ENCODE assay signal across 12 cellular contexts in genomic region chr10:31706464-31706863, GRCh38.
A peak's percentile ranks its signal among the peaks of the same experiment; 100 is the strongest.
DNase-seq lines count a peak whose midpoint lies in the region; ATAC-seq, FAIRE-seq and TF ChIP-seq lines count a peak whose summit lies in the region.
"Had no signal": no experiment of that assay in that cellular context is flagged by ENCODE, and none has a peak within 500 bp of the region (broad histone marks: within the 10 kb centered on the region; RNA-seq: fewer than 3 reads in every experiment).

No MANE protein-coding gene starts in this region.

- H3K9ac ChIP-seq in liver (ENCODE audit: low read depth in 1 of 2, low read length in 2 of 2) (no peak overlapping the region), HepG2 (ENCODE audit: insufficient read depth, low read depth, low read length) (no peak overlapping the region), duodenal mucosa (ENCODE audit: low read depth in 1 of 2, low read length in 2 of 2) (no peak overlapping the region)

- TF ChIP-seq RAD21 in liver (IDR thresholded peaks at IDR 0.05) (no peak), HepG2 (CRISPR knock-in tag; IDR thresholded peaks at IDR 0.05) (no peak)

- peaks cover 0 to 12% (median 4%) of the 10 kb centered on the region in 4 donors for H3K4me1 ChIP-seq in liver (ENCODE audit: control insufficient read depth in 4 of 4, insufficient read depth in 4 of 4, low read length in 3 of 4)
- H3K4me1 ChIP-seq in HepG2 (ENCODE audit: insufficient read depth, low read length), result peaks cover 9% of the 10 kb centered on the region; the same call in 1 of the 2 replicates
- peaks cover 20 to 26% of the 10 kb centered on the region in 2 donors for H3K4me1 ChIP-seq in duodenal mucosa (ENCODE audit: control insufficient read depth in 1 of 2, insufficient read depth in 2 of 2, low read length in 2 of 2)
- peaks cover 51 to 52% of the 10 kb centered on the region in 2 experiments for H3K4me1 ChIP-seq in neutrophil (ENCODE audit: control insufficient read depth in 1 of 2, insufficient read depth in 1 of 2, low read depth in 1 of 2, low read length in 1 of 2)

- TF ChIP-seq EP300 in HepG2 (IDR thresholded peaks at IDR 0.05; ENCODE audit: low read depth in 2 of 2, low read length in 2 of 2) (no peak), HepG2 (CRISPR knock-in tag; IDR thresholded peaks at IDR 0.05; ENCODE audit: borderline replicate concordance) (no peak)

- intact Hi-C loops in HepG2 (cut with micrococcal nuclease; ENCODE audit: unreplicated experiment), result loop anchor here (5.0 kb wide), 1 partner anchor 66 kb away; no protein-coding TSS in a partner anchor

- no peak overlapping the region for H3K4me2 ChIP-seq in HepG2 (ENCODE audit: low read depth, low read length)

- no peak overlapping the region for H2AFZ ChIP-seq in HepG2 (ENCODE audit: low read length)

- H3K27ac ChIP-seq in liver (ENCODE audit: low read depth in 1 of 2, low read length in 2 of 2) (peak overlapping the region; percentile 33 to 67), HepG2 (ENCODE audit: extremely low read length, insufficient read depth, low read length) (no peak overlapping the region), duodenal mucosa (ENCODE audit: low read depth, low read length) (peak overlapping the region; percentile 64), neutrophil (peak overlapping the region; percentile 81)
- H3K27ac ChIP-seq: C4-2B had no signal

- 79% methylated on average over 3 of the region's 3 CpGs for WGBS in liver
- WGBS in HepG2 (ENCODE audit: low lambda C conversion rate), result 15% methylated on average over 3 of the region's 3 CpGs

- no peaks in the 10 kb centered on the region for H4K20me1 ChIP-seq in HepG2 (ENCODE audit: insufficient read depth, low read length)

- no peak for FAIRE-seq in HepG2 (lab: Jason Lieb, UNC)

- TF ChIP-seq CTCF in liver (IDR thresholded peaks at IDR 0.05; ENCODE audit: low read depth, low read length, missing input control) (no peak), HepG2 (CRISPR knock-in tag; IDR thresholded peaks at IDR 0.05) (no peak), neutrophil (IDR thresholded peaks at IDR 0.05) (no peak)

- H3K36me3 ChIP-seq in liver (ENCODE audit: control insufficient read depth in 4 of 4, insufficient read depth in 3 of 4, low read depth in 1 of 4, low read length in 3 of 4) (no peaks in the 10 kb centered on the region), HepG2 (replicated peaks in 1 of 2; ENCODE audit: control insufficient read depth in 1 of 2, insufficient read depth in 2 of 2, low read length in 2 of 2) (no peaks in the 10 kb centered on the region), duodenal mucosa (ENCODE audit: control insufficient read depth in 1 of 2, insufficient read depth in 2 of 2, low read length in 2 of 2) (no peaks in the 10 kb centered on the region), neutrophil (no peaks in the 10 kb centered on the region)
- H3K36me3 ChIP-seq: brain microvascular endothelial cell had no signal

- no TSS peak for BruUV-seq in HepG2 (replicated peaks; lab: Mats Ljungman, UMichigan)

- in situ Hi-C loops in HepG2 (cut with HindIII; ENCODE audit: extremely low pct_ligation_motif_present, low pct_unique_long_range_greater_than_20kb), result no loop called here

- POLR2A ChIA-PET in HepG2 (lab: Yijun Ruan, JAX), result no interaction called here

- H3K79me2 ChIP-seq in HepG2 (ENCODE audit: insufficient read depth, low read length), result no peaks in the 10 kb centered on the region

- ATAC-seq in HepG2 (no peak), GM19351 (IDR thresholded peaks at IDR 0.05; ENCODE audit: unreplicated experiment) (no peak)
- ATAC-seq: T-helper 17 cell had no signal

- H3K27me3 ChIP-seq in liver (ENCODE audit: control insufficient read depth in 4 of 4, insufficient read depth in 4 of 4, low read length in 3 of 4) (peaks cover 0 to 4% (median 0%) of the 10 kb centered on the region in 4 donors), HepG2 (ENCODE audit: control insufficient read depth in 1 of 2, insufficient read depth in 2 of 2, low read length in 2 of 2) (peaks cover 0 to 6% of the 10 kb centered on the region in 2 experiments; a peak in 2 of 5 replicates), duodenal mucosa (ENCODE audit: control insufficient read depth in 1 of 2, insufficient read depth in 2 of 2, low read length in 2 of 2) (no peaks in the 10 kb centered on the region), neutrophil (no peaks in the 10 kb centered on the region)
- H3K27me3 ChIP-seq: brain microvascular endothelial cell had no signal

- CTCF ChIA-PET in HepG2 (lab: Yijun Ruan, JAX; ENCODE audit: low intra/inter-chr PET ratio, low total read pairs), result no interaction called here

- H3K9me3 ChIP-seq in liver (ENCODE audit: control insufficient read depth in 4 of 4, low read length in 3 of 4), result peaks cover 0 to 3% (median 0%) of the 10 kb centered on the region in 4 donors
- H3K9me3 ChIP-seq in HepG2 (ENCODE audit: low read length), result peaks cover 21% of the 10 kb centered on the region
- H3K9me3 ChIP-seq in duodenal mucosa (ENCODE audit: control insufficient read depth in 1 of 2, low read length in 2 of 2), result peaks cover 0 to 3% of the 10 kb centered on the region in 2 donors
- H3K9me3 ChIP-seq in neutrophil, result no peaks in the 10 kb centered on the region

- H3K4me3 ChIP-seq in liver (ENCODE audit: low read depth in 1 of 3, low read length in 3 of 3) (no peak overlapping the region), HepG2 (replicated peaks in 1 of 3; ENCODE audit: insufficient read depth in 1 of 3, low read depth in 2 of 3, low read length in 3 of 3) (no peak overlapping the region), duodenal mucosa (ENCODE audit: low read depth in 1 of 2, low read length in 2 of 2) (peak overlapping the region; percentile 8 to 15), neutrophil (ENCODE audit: low read depth in 1 of 2, low read length in 1 of 2) (peak overlapping the region; percentile 45 to 46)

- DNase-seq in HepG2 (ENCODE audit: low spot score) (no peak), NCI-H2107 treated with DMSO at 0.1 percent for 48 hours (lab: John Stamatoyannopoulos, UW; ENCODE audit: unreplicated experiment) (no peak), 8988T (no peak), mesenteric fat pad (ENCODE audit: low spot score) (no peak)
- DNase-seq: brain microvascular endothelial cell; NK-92 treated with Interleukin-12 subunit alpha and Interleukin-12 subunit beta, amount 100 ng/mL, for 24 hours; T-helper 17 cell had no signal

- TF ChIP-seq POLR2A in HepG2 (IDR thresholded peaks at IDR 0.05; ENCODE audit: insufficient read depth in 1 of 2, low read depth in 2 of 2, low read length in 2 of 2), result no peak

TF ChIP-seq in liver, 16 proteins besides CTCF, POLR2A, EP300 and RAD21 (continues in another document):
- no peak for TF ChIP-seq ATF3 (IDR thresholded peaks at IDR 0.05)
- no peak for TF ChIP-seq ZBTB33 (IDR thresholded peaks at IDR 0.05)
- no peak for TF ChIP-seq SP1 (IDR thresholded peaks at IDR 0.05)
- TF ChIP-seq YY1 (IDR thresholded peaks at IDR 0.05), result no peak
- TF ChIP-seq JUND (IDR thresholded peaks at IDR 0.05), result no peak
- TF ChIP-seq RXRA (IDR thresholded peaks at IDR 0.05), result no peak
- TF ChIP-seq HNF4G (IDR thresholded peaks at IDR 0.05), result no peak
- TF ChIP-seq HNF4A (conservative IDR thresholded peaks at IDR 0.05), result no peak
- no peak for TF ChIP-seq TAF1 (conservative IDR thresholded peaks at IDR 0.05)

TF ChIP-seq in HepG2, 621 proteins besides CTCF, POLR2A, EP300 and RAD21 (continues in another document):
- no peak for TF ChIP-seq ETS1 (CRISPR knock-in tag; IDR thresholded peaks at IDR 0.05)
- no peak for TF ChIP-seq NONO (IDR thresholded peaks at IDR 0.05)
- no peak for TF ChIP-seq NONO (CRISPR knock-in tag; conservative IDR thresholded peaks at IDR 0.05)
- no peak for TF ChIP-seq CERS6 (CRISPR knock-in tag; IDR thresholded peaks at IDR 0.05)
- TF ChIP-seq KLF11 (CRISPR knock-in tag; IDR thresholded peaks at IDR 0.05), result no peak
- TF ChIP-seq, protein P1, sequence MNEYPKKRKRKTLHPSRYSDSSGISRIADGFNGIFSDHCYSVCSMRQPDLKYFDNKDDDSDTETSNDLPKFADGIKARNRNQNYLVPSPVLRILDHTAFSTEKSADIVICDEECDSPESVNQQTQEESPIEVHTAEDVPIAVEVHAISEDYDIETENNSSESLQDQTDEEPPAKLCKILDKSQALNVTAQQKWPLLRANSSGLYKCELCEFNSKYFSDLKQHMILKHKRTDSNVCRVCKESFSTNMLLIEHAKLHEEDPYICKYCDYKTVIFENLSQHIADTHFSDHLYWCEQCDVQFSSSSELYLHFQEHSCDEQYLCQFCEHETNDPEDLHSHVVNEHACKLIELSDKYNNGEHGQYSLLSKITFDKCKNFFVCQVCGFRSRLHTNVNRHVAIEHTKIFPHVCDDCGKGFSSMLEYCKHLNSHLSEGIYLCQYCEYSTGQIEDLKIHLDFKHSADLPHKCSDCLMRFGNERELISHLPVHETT (CRISPR knock-in tag; conservative IDR thresholded peaks at IDR 0.05), result no peak
- TF ChIP-seq SMYD3 (CRISPR knock-in tag; IDR thresholded peaks at IDR 0.05), result no peak
- no peak for TF ChIP-seq SOX6 (IDR thresholded peaks at IDR 0.05)
- TF ChIP-seq SOX6 (CRISPR knock-in tag; IDR thresholded peaks at IDR 0.05), result no peak
- TF ChIP-seq MYPOP (CRISPR knock-in tag; IDR thresholded peaks at IDR 0.05), result no peak

Comparison
In these comparisons a context has a peak if more than half of its experiments do, and no peak if none do; other contexts are left out.
1. H3K4me3 ChIP-seq: peak in duodenal mucosa (2 of 2) and neutrophil (2 of 2); none in liver (0 of 3) and HepG2 (0 of 3).